21 cellular contexts compared by ENCODE assay signal in genomic region chr3:122310361-122310760, GRCh38. TPM values are rescaled to one million over a fixed set of nuclear protein-coding genes. Genes with fewer than 3 reads are reported as not detected.
A peak's percentile ranks its signal among the peaks of the same experiment; 100 is the strongest.
DNase-seq lines count a peak whose midpoint lies in the region; ATAC-seq and TF ChIP-seq lines count a peak whose summit lies in the region.
"Had no signal": no experiment of that assay in that cellular context is flagged by ENCODE, and none has a peak within 500 bp of the region (broad histone marks: within the 10 kb centered on the region; RNA-seq: fewer than 3 reads in every experiment).

No MANE protein-coding gene starts in this region.

- H3K27ac ChIP-seq in colonic mucosa (peak overlapping the region; percentile 35), mucosa of rectum (ENCODE audit: low read depth in 2 of 2, low read length in 2 of 2) (peak overlapping the region; percentile 75 to 80)
- H3K27ac ChIP-seq: gastrocnemius medialis, VCaP had no signal

- peak overlapping the region in 1 of 2 donors; percentile 43 for H3K9ac ChIP-seq in colonic mucosa (ENCODE audit: low read depth in 2 of 2, low read length in 2 of 2)
- peak overlapping the region in 1 of 2 donors; percentile 4 for H3K9ac ChIP-seq in mucosa of rectum (ENCODE audit: low read depth in 1 of 2, low read length in 2 of 2)

- DNase-seq in DMS53 treated with DMSO at 0.1 percent for 48 hours (lab: John Stamatoyannopoulos, UW; ENCODE audit: unreplicated experiment) (peak; percentile 62), NCI-H2029 treated with DMSO at 0.1 percent for 48 hours (lab: John Stamatoyannopoulos, UW) (peak; percentile 9), colonic mucosa (peak; percentile 52), hepatic stellate cell (ENCODE audit: low spot score) (no peak), NCI-H524 treated with DMSO at 0.1 percent for 48 hours (lab: John Stamatoyannopoulos, UW) (no peak)
- DNase-seq: activated CD8-positive, alpha-beta memory T cell treated with anti-CD3 and anti-CD28 coated beads, Interleukin-2, amount 50 U/mL, for 48 hours; activated effector memory CD4-positive, alpha-beta T cell treated with anti-CD3 and anti-CD28 coated beads, Interleukin-2, amount 50 U/mL, for 16 hours; dermis blood vessel endothelial cell; gastrocnemius medialis; GOT3; KBM-7; NCI-H2081 treated with DMSO at 0.1 percent for 48 hours; nephron progenitor cell; OCI-M1; T-helper 17 cell had no signal

- no peak for TF ChIP-seq CTCF in colonic mucosa (IDR thresholded peaks at IDR 0.05)

- no peaks in the 10 kb centered on the region for H3K9me3 ChIP-seq in colonic mucosa
- H3K9me3 ChIP-seq in mucosa of rectum (ENCODE audit: control insufficient read depth in 2 of 2, low read length in 2 of 2), result no peaks in the 10 kb centered on the region
- H3K9me3 ChIP-seq: gastrocnemius medialis had no signal

- ATAC-seq in HG03139 (IDR thresholded peaks at IDR 0.05; ENCODE audit: unreplicated experiment), result no peak
- no peak for ATAC-seq in GM21717 (IDR thresholded peaks at IDR 0.05; ENCODE audit: unreplicated experiment)
- ATAC-seq: gastrocnemius medialis; stimulated activated memory B cell treated with anti-CD40 and anti-IgM and Interleukin-4, amounts not matched to agents 10 μg/mL and 1 μg/mL and 100 μg/mL, for 72 hours; T-helper 17 cell had no signal

- no peaks in the 10 kb centered on the region for H3K27me3 ChIP-seq in colonic mucosa
- no peaks in the 10 kb centered on the region for H3K27me3 ChIP-seq in mucosa of rectum (ENCODE audit: control insufficient read depth in 2 of 2, insufficient read depth in 2 of 2, low read length in 2 of 2)
- H3K27me3 ChIP-seq: gastrocnemius medialis had no signal

- no peak overlapping the region for H3K4me3 ChIP-seq in colonic mucosa
- peak overlapping the region in 1 of 2 donors; percentile 33 for H3K4me3 ChIP-seq in mucosa of rectum (ENCODE audit: low read length in 2 of 2)
- H3K4me3 ChIP-seq: gastrocnemius medialis had no signal

- H3K36me3 ChIP-seq in colonic mucosa (no peaks in the 10 kb centered on the region), mucosa of rectum (ENCODE audit: control insufficient read depth in 2 of 2, insufficient read depth in 2 of 2, low read length in 2 of 2) (no peaks in the 10 kb centered on the region)
- H3K36me3 ChIP-seq: gastrocnemius medialis had no signal

- H3K4me1 ChIP-seq in colonic mucosa, result no peaks in the 10 kb centered on the region
- H3K4me1 ChIP-seq in mucosa of rectum (ENCODE audit: control insufficient read depth in 2 of 2, insufficient read depth in 2 of 2, low read length in 2 of 2), result peaks cover 19 to 43% of the 10 kb centered on the region in 2 donors
- H3K4me1 ChIP-seq: gastrocnemius medialis had no signal

- intact Hi-C loops in colonic mucosa (cut with DNase I), result no loop called here

RNA-seq across cellular contexts. Expression of gene CSTA, which starts 14.7 kb away (rescaled TPM):
- total RNA-seq in colonic mucosa, result 1 to 10 TPM in 1 of 2 donors, not detected in 1; 1.2 TPM
- total RNA-seq: dermis blood vessel endothelial cell, mesothelial cell of epicardium had no signal

Comparison
In these comparisons a context has a peak if more than half of its experiments do, and no peak if none do; other contexts are left out.
1. DNase-seq: peak in DMS53 treated with DMSO at 0.1 percent for 48 hours (single experiment), NCI-H2029 treated with DMSO at 0.1 percent for 48 hours (single experiment) and colonic mucosa (single experiment); none in hepatic stellate cell (single experiment) and NCI-H524 treated with DMSO at 0.1 percent for 48 hours (single experiment).